19 cellular contexts compared by ENCODE assay signal in the genomic region with DNA sequence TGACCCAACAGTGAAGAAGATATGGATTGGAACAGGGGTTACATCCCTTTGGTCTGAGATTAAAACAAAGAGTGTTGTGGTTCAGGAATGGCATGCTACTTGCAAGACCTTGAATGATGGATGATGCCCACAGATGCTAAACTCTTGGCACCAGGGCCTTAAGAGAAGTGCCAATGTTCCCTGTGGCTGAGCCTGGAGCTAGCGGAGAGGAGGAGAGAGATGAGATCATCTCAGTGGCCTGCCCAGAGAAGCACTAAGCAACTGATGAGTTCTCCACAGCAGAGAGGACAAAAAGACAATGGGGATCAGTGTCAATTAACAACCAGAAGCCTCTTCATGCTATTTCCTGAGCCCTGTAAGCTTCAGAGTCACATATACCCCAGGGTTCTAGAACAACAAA.
DNase-seq lines count a peak whose midpoint lies in the region; ATAC-seq and TF ChIP-seq lines count a peak whose summit lies in the region.
"Had no signal": no experiment of that assay in that cellular context is flagged by ENCODE, and none has a peak within 500 bp of the region (broad histone marks: within the 10 kb centered on the region; RNA-seq: fewer than 3 reads in every experiment).

No MANE protein-coding gene starts in this region.

- no peak for ATAC-seq in stimulated activated naive CD8-positive, alpha-beta T cell treated with anti-CD3 and anti-CD28 coated beads, Interleukin-15, amount 100 ng/mL, for 72 hours
- ATAC-seq in GM18867 (IDR thresholded peaks at IDR 0.05; ENCODE audit: unreplicated experiment) = no peak
- ATAC-seq: activated CD4-positive, alpha-beta T cell treated with anti-CD3 and anti-CD28 coated beads for 36 hours; GM23338; natural killer cell had no signal

- H3K27ac ChIP-seq in temporal lobe (ENCODE audit: low read depth, low read length) = peak overlapping the region; percentile 90
- H3K27ac ChIP-seq: BLaER1, esophagus squamous epithelium, parathyroid adenoma, SK-N-MC, vagina had no signal

- no peak for TF ChIP-seq CTCF in lower leg skin (IDR thresholded peaks at IDR 0.05)

- intact Hi-C loops in activated T-helper 1 cell treated with anti-CD3 and anti-CD28 coated beads, Interleukin-12 subunit alpha, Interleukin-12 subunit beta, Interleukin-2, Interleukin-4 antibody, amounts not matched to agents 30 ng/mL and 10 ng/mL and 1 ng/mL, durations not matched to agents 14 hours and 24 hours and 36 hours (cut with micrococcal nuclease) = no loop called here
- intact Hi-C loops in lower leg skin (cut with DNase I; ENCODE audit: low total_unique reads) = no loop called here

- H3K9me3 Mint-ChIP-seq in stimulated activated naive CD8-positive, alpha-beta T cell treated with anti-CD3 and anti-CD28 coated beads, Interleukin-15, Interleukin-2, amounts not matched to agents 100 ng/mL and 50 ng/mL, for 24 hours = no peaks in the 10 kb centered on the region
- H3K9me3 Mint-ChIP-seq in stimulated activated naive CD8-positive, alpha-beta T cell treated with anti-CD3 and anti-CD28 coated beads, Interleukin-15, amount 100 ng/mL, for 72 hours = no peaks in the 10 kb centered on the region
- H3K9me3 Mint-ChIP-seq in activated T-helper 1 cell treated with anti-CD3 and anti-CD28 coated beads, Interleukin-12 subunit alpha, Interleukin-12 subunit beta, Interleukin-2, Interleukin-4 antibody, amounts not matched to agents 30 ng/mL and 10 ng/mL and 1 ng/mL, durations not matched to agents 14 hours and 24 hours and 36 hours = no peaks in the 10 kb centered on the region
- H3K9me3 Mint-ChIP-seq: natural killer cell had no signal

- no peak overlapping the region for H3K4me3 ChIP-seq in lower leg skin (ENCODE audit: low read depth, poor library complexity, severe bottlenecking)
- H3K4me3 ChIP-seq: BLaER1, esophagus squamous epithelium, GM23338, SK-N-MC, vagina had no signal

- peaks cover under 1% of the 10 kb centered on the region for H3K4me1 Mint-ChIP-seq in stimulated activated naive CD8-positive, alpha-beta T cell treated with anti-CD3 and anti-CD28 coated beads, Interleukin-15, Interleukin-2, amounts not matched to agents 100 ng/mL and 50 ng/mL, for 24 hours (ENCODE audit: low read depth)
- peaks cover 6% of the 10 kb centered on the region for H3K4me1 Mint-ChIP-seq in stimulated activated naive CD8-positive, alpha-beta T cell treated with anti-CD3 and anti-CD28 coated beads, Interleukin-15, amount 100 ng/mL, for 72 hours
- H3K4me1 Mint-ChIP-seq in activated T-helper 1 cell treated with anti-CD3 and anti-CD28 coated beads, Interleukin-12 subunit alpha, Interleukin-12 subunit beta, Interleukin-2, Interleukin-4 antibody, amounts not matched to agents 30 ng/mL and 10 ng/mL and 1 ng/mL, durations not matched to agents 14 hours and 24 hours and 36 hours (ENCODE audit: low read depth) = no peaks in the 10 kb centered on the region
- H3K4me1 Mint-ChIP-seq: natural killer cell had no signal

- WGBS in lower leg skin, 2 donors = 78 to 93% methylated on average over 1 of the region's 1 CpG

- TF ChIP-seq POLR2A in lower leg skin (IDR thresholded peaks at IDR 0.05) = no peak

- DNase-seq in stimulated activated naive CD8-positive, alpha-beta T cell treated with anti-CD3 and anti-CD28 coated beads, Interleukin-15, amount 100 ng/mL, for 72 hours = no peak
- DNase-seq in cerebellum (ENCODE audit: low spot score) = peak; percentile 16
- DNase-seq in medulla oblongata (ENCODE audit: extremely low spot score) = peak; percentile 85
- DNase-seq in activated T-helper 1 cell treated with anti-CD3 and anti-CD28 coated beads, Interleukin-12 subunit alpha, Interleukin-12 subunit beta, Interleukin-2, Interleukin-4 antibody, amounts not matched to agents 30 ng/mL and 10 ng/mL and 1 ng/mL, durations not matched to agents 14 hours and 24 hours and 36 hours (ENCODE audit: low spot score) = no peak
- DNase-seq in lower leg skin (ENCODE audit: low spot score in 2 of 2) = no peak
- DNase-seq: activated CD4-positive, alpha-beta T cell treated with anti-CD3 and anti-CD28 coated beads for 36 hours; effector CD4-positive, alpha-beta T cell; esophagus squamous epithelium; islet precursor cell; natural killer cell; NCI-H345 had no signal

- H3K27me3 Mint-ChIP-seq in stimulated activated naive CD8-positive, alpha-beta T cell treated with anti-CD3 and anti-CD28 coated beads, Interleukin-15, Interleukin-2, amounts not matched to agents 100 ng/mL and 50 ng/mL, for 24 hours = no peaks in the 10 kb centered on the region
- no peaks in the 10 kb centered on the region for H3K27me3 Mint-ChIP-seq in stimulated activated naive CD8-positive, alpha-beta T cell treated with anti-CD3 and anti-CD28 coated beads, Interleukin-15, amount 100 ng/mL, for 72 hours
- H3K27me3 Mint-ChIP-seq in activated T-helper 1 cell treated with anti-CD3 and anti-CD28 coated beads, Interleukin-12 subunit alpha, Interleukin-12 subunit beta, Interleukin-2, Interleukin-4 antibody, amounts not matched to agents 30 ng/mL and 10 ng/mL and 1 ng/mL, durations not matched to agents 14 hours and 24 hours and 36 hours (ENCODE audit: insufficient read depth) = peaks cover 7% of the 10 kb centered on the region

- H3K4me3 Mint-ChIP-seq in stimulated activated naive CD8-positive, alpha-beta T cell treated with anti-CD3 and anti-CD28 coated beads, Interleukin-15, Interleukin-2, amounts not matched to agents 100 ng/mL and 50 ng/mL, for 24 hours = no peak overlapping the region
- no peak overlapping the region for H3K4me3 Mint-ChIP-seq in stimulated activated naive CD8-positive, alpha-beta T cell treated with anti-CD3 and anti-CD28 coated beads, Interleukin-15, amount 100 ng/mL, for 72 hours
- no peak overlapping the region for H3K4me3 Mint-ChIP-seq in activated T-helper 1 cell treated with anti-CD3 and anti-CD28 coated beads, Interleukin-12 subunit alpha, Interleukin-12 subunit beta, Interleukin-2, Interleukin-4 antibody, amounts not matched to agents 30 ng/mL and 10 ng/mL and 1 ng/mL, durations not matched to agents 14 hours and 24 hours and 36 hours
- H3K4me3 Mint-ChIP-seq: activated CD4-positive, alpha-beta T cell treated with anti-CD3 and anti-CD28 coated beads for 36 hours; GM23338; natural killer cell had no signal

- peak overlapping the region; percentile 6 for H3K27ac Mint-ChIP-seq in stimulated activated naive CD8-positive, alpha-beta T cell treated with anti-CD3 and anti-CD28 coated beads, Interleukin-15, Interleukin-2, amounts not matched to agents 100 ng/mL and 50 ng/mL, for 24 hours
- peak overlapping the region in 1 of 2 donors; percentile 74 for H3K27ac Mint-ChIP-seq in stimulated activated naive CD8-positive, alpha-beta T cell treated with anti-CD3 and anti-CD28 coated beads, Interleukin-15, amount 100 ng/mL, for 72 hours
- no peak overlapping the region for H3K27ac Mint-ChIP-seq in activated T-helper 1 cell treated with anti-CD3 and anti-CD28 coated beads, Interleukin-12 subunit alpha, Interleukin-12 subunit beta, Interleukin-2, Interleukin-4 antibody, amounts not matched to agents 30 ng/mL and 10 ng/mL and 1 ng/mL, durations not matched to agents 14 hours and 24 hours and 36 hours
- H3K27ac Mint-ChIP-seq: activated CD4-positive, alpha-beta T cell treated with anti-CD3 and anti-CD28 coated beads for 36 hours; GM23338; natural killer cell had no signal

- H3K36me3 Mint-ChIP-seq in stimulated activated naive CD8-positive, alpha-beta T cell treated with anti-CD3 and anti-CD28 coated beads, Interleukin-15, Interleukin-2, amounts not matched to agents 100 ng/mL and 50 ng/mL, for 24 hours (ENCODE audit: low read depth) = no peaks in the 10 kb centered on the region
- no peaks in the 10 kb centered on the region for H3K36me3 Mint-ChIP-seq in activated T-helper 1 cell treated with anti-CD3 and anti-CD28 coated beads, Interleukin-12 subunit alpha, Interleukin-12 subunit beta, Interleukin-2, Interleukin-4 antibody, amounts not matched to agents 30 ng/mL and 10 ng/mL and 1 ng/mL, durations not matched to agents 14 hours and 24 hours and 36 hours (ENCODE audit: low read depth)
- H3K36me3 Mint-ChIP-seq: natural killer cell had no signal

Comparison
In these comparisons a context has a peak if more than half of its experiments do, and no peak if none do; other contexts are left out.
1. DNase-seq: peak in cerebellum (single experiment) and medulla oblongata (single experiment); none in stimulated activated naive CD8-positive, alpha-beta T cell treated with anti-CD3 and anti-CD28 coated beads, Interleukin-15, amount 100 ng/mL, for 72 hours (0 of 2), activated T-helper 1 cell treated with anti-CD3 and anti-CD28 coated beads, Interleukin-12 subunit alpha, Interleukin-12 subunit beta, Interleukin-2, Interleukin-4 antibody, amounts not matched to agents 30 ng/mL and 10 ng/mL and 1 ng/mL, durations not matched to agents 14 hours and 24 hours and 36 hours (single experiment) and lower leg skin (0 of 2).